ENCODE assay signal across 13 cellular contexts in genomic region chr10:102322914-102323313, GRCh38.
A peak's percentile ranks its signal among the peaks of the same experiment; 100 is the strongest.
DNase-seq lines count a peak whose midpoint lies in the region; ATAC-seq and TF ChIP-seq lines count a peak whose summit lies in the region.
"Had no signal": no experiment of that assay in that cellular context is flagged by ENCODE, and none has a peak within 500 bp of the region (broad histone marks: within the 10 kb centered on the region; RNA-seq: fewer than 3 reads in every experiment).

No MANE protein-coding gene starts in this region.

- TF ChIP-seq CTCF in Loucy (conservative IDR thresholded peaks at IDR 0.05; ENCODE audit: low read length) (no peak), right lobe of liver (IDR thresholded peaks at IDR 0.05) (no peak)
- no peak for TF ChIP-seq CTCF in activated CD8-positive, alpha-beta T cell treated with anti-CD3 and anti-CD28 coated beads for 36 hours (IDR thresholded peaks at IDR 0.05)

- WGBS in right lobe of liver (ENCODE audit: insufficient coverage, low coverage, low lambda C conversion rate, missing lambda C conversion rate) = 72% methylated on average over 2 of the region's 2 CpGs

- H3K36me3 ChIP-seq in Loucy (ENCODE audit: insufficient read depth, low read length) (peaks cover 9% of the 10 kb centered on the region; the same call in 1 of the 2 replicates), right lobe of liver (no peaks in the 10 kb centered on the region)

- peaks cover 66% of the 10 kb centered on the region for H4K20me1 ChIP-seq in Loucy (ENCODE audit: insufficient read depth, low read length, poor library complexity, severe bottlenecking)

- H3K4me1 ChIP-seq in Loucy (ENCODE audit: insufficient read depth, low read length, poor library complexity, severe bottlenecking) (peaks cover 21% of the 10 kb centered on the region), right lobe of liver (no peaks in the 10 kb centered on the region)

- POLR2A ChIA-PET in activated CD8-positive, alpha-beta T cell treated with anti-CD3 and anti-CD28 coated beads for 36 hours (lab: Charles Lee) = no interaction called here

- H3K79me2 ChIP-seq in Loucy (ENCODE audit: insufficient read depth, low read length) = peaks cover 40% of the 10 kb centered on the region; the same call in 1 of the 2 replicates

- H3K27me3 Mint-ChIP-seq in activated CD8-positive, alpha-beta T cell treated with anti-CD3 and anti-CD28 coated beads for 36 hours = no peaks in the 10 kb centered on the region
- H3K27me3 Mint-ChIP-seq: B cell had no signal

- no peak overlapping the region for H3K27ac ChIP-seq in right lobe of liver
- H3K27ac ChIP-seq: PC-9, sigmoid colon had no signal

- H3K27me3 ChIP-seq in Loucy (ENCODE audit: insufficient read depth, low read length, poor library complexity, severe bottlenecking) = no peaks in the 10 kb centered on the region
- no peaks in the 10 kb centered on the region for H3K27me3 ChIP-seq in right lobe of liver
- H3K27me3 ChIP-seq: sigmoid colon had no signal

- no peaks in the 10 kb centered on the region for H3K36me3 Mint-ChIP-seq in activated CD8-positive, alpha-beta T cell treated with anti-CD3 and anti-CD28 coated beads for 36 hours (ENCODE audit: low read depth)

- H3K9ac ChIP-seq in Loucy (ENCODE audit: low read depth, low read length, poor library complexity, severe bottlenecking) = no peak overlapping the region

- H3K27ac Mint-ChIP-seq in activated CD8-positive, alpha-beta T cell treated with anti-CD3 and anti-CD28 coated beads for 36 hours = no peak overlapping the region
- H3K27ac Mint-ChIP-seq: B cell, HFFc6 had no signal

- peaks cover 17% of the 10 kb centered on the region for H3K4me1 Mint-ChIP-seq in activated CD8-positive, alpha-beta T cell treated with anti-CD3 and anti-CD28 coated beads for 36 hours (ENCODE audit: low read depth)

- H3K9me3 ChIP-seq in Loucy (ENCODE audit: insufficient read depth, low read depth, low read length) = no peaks in the 10 kb centered on the region
- no peaks in the 10 kb centered on the region for H3K9me3 ChIP-seq in right lobe of liver
- H3K9me3 ChIP-seq: sigmoid colon had no signal

- H3K9me3 Mint-ChIP-seq in activated CD8-positive, alpha-beta T cell treated with anti-CD3 and anti-CD28 coated beads for 36 hours = no peaks in the 10 kb centered on the region
- H3K9me3 Mint-ChIP-seq: HFFc6 had no signal

- H3K4me3 Mint-ChIP-seq in activated CD8-positive, alpha-beta T cell treated with anti-CD3 and anti-CD28 coated beads for 36 hours = no peak overlapping the region
- H3K4me3 Mint-ChIP-seq: B cell, HFFc6 had no signal

- no peak for TF ChIP-seq POLR2A in right lobe of liver (IDR thresholded peaks at IDR 0.05)

- H3K4me2 ChIP-seq in Loucy (ENCODE audit: low read depth, low read length, poor library complexity, severe bottlenecking) = peak overlapping the region; percentile 57
- H3K4me2 ChIP-seq: PC-9 had no signal

- peak; percentile 39 for ATAC-seq in activated CD8-positive, alpha-beta T cell treated with anti-CD3 and anti-CD28 coated beads for 36 hours
- no peak for ATAC-seq in right lobe of liver
- ATAC-seq: K562 had no signal

- intact Hi-C loops in activated CD8-positive, alpha-beta T cell treated with anti-CD3 and anti-CD28 coated beads for 36 hours (cut with micrococcal nuclease) = no loop called here
- intact Hi-C loops in right lobe of liver (cut with DNase I) = no loop called here

- CTCF ChIA-PET in activated CD8-positive, alpha-beta T cell treated with anti-CD3 and anti-CD28 coated beads for 36 hours (lab: Charles Lee) = interaction anchor here (0.9 to 2.8 kb wide), 7 partner anchors 10 to 261 kb away, joined by 3 to 18 read pairs (median 3); no protein-coding TSS in a partner anchor

- H3K9me2 ChIP-seq in Loucy (replicated peaks; ENCODE audit: low read depth, low read length) = no peaks in the 10 kb centered on the region

- H3K4me3 ChIP-seq in Loucy (ENCODE audit: low read length, poor library complexity, severe bottlenecking) = peak overlapping the region; percentile 29
- no peak overlapping the region for H3K4me3 ChIP-seq in right lobe of liver
- H3K4me3 ChIP-seq: K562, PC-9, sigmoid colon had no signal

- no peak overlapping the region for H2AFZ ChIP-seq in Loucy (ENCODE audit: low read length)
- H2AFZ ChIP-seq: PC-9 had no signal

- H3F3A ChIP-seq in Loucy (ENCODE audit: low read depth) = no peaks in the 10 kb centered on the region; the same call in 1 of the 2 replicates

- DNase-seq in AML-193 (lab: John Stamatoyannopoulos, UW) (peak; percentile 57 to 70), myocyte (ENCODE audit: low read depth) (peak; percentile 96), NCI-H226 (no peak), NCI-H2227 (lab: John Stamatoyannopoulos, UW; ENCODE audit: unreplicated experiment) (no peak), right lobe of liver (no peak)
- DNase-seq in activated CD8-positive, alpha-beta T cell treated with anti-CD3 and anti-CD28 coated beads for 36 hours = peak; percentile 64
- DNase-seq in effector CD8-positive, alpha-beta T cell (lab: John Stamatoyannopoulos, UW) = no peak
- DNase-seq: HFFc6, PC-9, sigmoid colon had no signal

Comparison
In these comparisons a context has a peak if more than half of its experiments do, and no peak if none do; other contexts are left out.
1. DNase-seq: peak in AML-193 (2 of 2), activated CD8-positive, alpha-beta T cell treated with anti-CD3 and anti-CD28 coated beads for 36 hours (single experiment) and myocyte (single experiment); none in effector CD8-positive, alpha-beta T cell (single experiment), NCI-H226 (single experiment), NCI-H2227 (single experiment) and right lobe of liver (0 of 3).